1 cellular context compared by ENCODE assay signal in genomic region chr4:2441393-2442174, GRCh38.
TF ChIP-seq lines count a peak whose summit lies in the region.

No MANE protein-coding gene starts in this region.

TF ChIP-seq in HEK293, 187 proteins besides CTCF, POLR2A, EP300 and RAD21 (continued from another document):
- TF ChIP-seq PRDM4 (tag by site-specific recombination; IDR thresholded peaks at IDR 0.05) (no peak), ZBTB17 (tag by site-specific recombination; IDR thresholded peaks at IDR 0.05) (0 out of 2 replicates have a peak, but pooled peaks have one; percentile 42), ZEB2 (tag by site-specific recombination; IDR thresholded peaks at IDR 0.05) (peak; percentile 61), ZNF623 (tag by site-specific recombination; IDR thresholded peaks at IDR 0.05) (no peak), ZNF394 (tag by site-specific recombination; IDR thresholded peaks at IDR 0.05; ENCODE audit: borderline replicate concordance) (no peak), ZNF404 (tag by site-specific recombination; IDR thresholded peaks at IDR 0.05) (no peak), ZNF19 (tag by site-specific recombination; IDR thresholded peaks at IDR 0.05; ENCODE audit: low read depth) (no peak), ZNF133 (tag by site-specific recombination; IDR thresholded peaks at IDR 0.05) (no peak), ZNF76 (tag by site-specific recombination; IDR thresholded peaks at IDR 0.05; ENCODE audit: borderline replicate concordance, low read depth) (no peak), ZNF747 (tag by site-specific recombination; IDR thresholded peaks at IDR 0.05) (no peak), ZNF654 (tag by site-specific recombination; IDR thresholded peaks at IDR 0.05; ENCODE audit: low read depth) (peak; percentile 86), SETDB1 (IDR thresholded peaks at IDR 0.05; ENCODE audit: insufficient read length, low read length) (no peak), ZNF302 (tag by site-specific recombination; IDR thresholded peaks at IDR 0.05; ENCODE audit: low read depth) (no peak), REPIN1 (tag by site-specific recombination; IDR thresholded peaks at IDR 0.05; ENCODE audit: low read depth) (no peak), ZNF239 (tag by site-specific recombination; IDR thresholded peaks at IDR 0.05) (no peak), ZNF692 (tag by site-specific recombination; IDR thresholded peaks at IDR 0.05) (0 out of 2 replicates have a peak, but pooled peaks have one; percentile 33)
- TF ChIP-seq, protein P1, sequence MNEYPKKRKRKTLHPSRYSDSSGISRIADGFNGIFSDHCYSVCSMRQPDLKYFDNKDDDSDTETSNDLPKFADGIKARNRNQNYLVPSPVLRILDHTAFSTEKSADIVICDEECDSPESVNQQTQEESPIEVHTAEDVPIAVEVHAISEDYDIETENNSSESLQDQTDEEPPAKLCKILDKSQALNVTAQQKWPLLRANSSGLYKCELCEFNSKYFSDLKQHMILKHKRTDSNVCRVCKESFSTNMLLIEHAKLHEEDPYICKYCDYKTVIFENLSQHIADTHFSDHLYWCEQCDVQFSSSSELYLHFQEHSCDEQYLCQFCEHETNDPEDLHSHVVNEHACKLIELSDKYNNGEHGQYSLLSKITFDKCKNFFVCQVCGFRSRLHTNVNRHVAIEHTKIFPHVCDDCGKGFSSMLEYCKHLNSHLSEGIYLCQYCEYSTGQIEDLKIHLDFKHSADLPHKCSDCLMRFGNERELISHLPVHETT (tag by site-specific recombination; IDR thresholded peaks at IDR 0.05): no peak
TF ChIP-seq in HEK293: peak in this region for 32.
